In the genomic region with DNA sequence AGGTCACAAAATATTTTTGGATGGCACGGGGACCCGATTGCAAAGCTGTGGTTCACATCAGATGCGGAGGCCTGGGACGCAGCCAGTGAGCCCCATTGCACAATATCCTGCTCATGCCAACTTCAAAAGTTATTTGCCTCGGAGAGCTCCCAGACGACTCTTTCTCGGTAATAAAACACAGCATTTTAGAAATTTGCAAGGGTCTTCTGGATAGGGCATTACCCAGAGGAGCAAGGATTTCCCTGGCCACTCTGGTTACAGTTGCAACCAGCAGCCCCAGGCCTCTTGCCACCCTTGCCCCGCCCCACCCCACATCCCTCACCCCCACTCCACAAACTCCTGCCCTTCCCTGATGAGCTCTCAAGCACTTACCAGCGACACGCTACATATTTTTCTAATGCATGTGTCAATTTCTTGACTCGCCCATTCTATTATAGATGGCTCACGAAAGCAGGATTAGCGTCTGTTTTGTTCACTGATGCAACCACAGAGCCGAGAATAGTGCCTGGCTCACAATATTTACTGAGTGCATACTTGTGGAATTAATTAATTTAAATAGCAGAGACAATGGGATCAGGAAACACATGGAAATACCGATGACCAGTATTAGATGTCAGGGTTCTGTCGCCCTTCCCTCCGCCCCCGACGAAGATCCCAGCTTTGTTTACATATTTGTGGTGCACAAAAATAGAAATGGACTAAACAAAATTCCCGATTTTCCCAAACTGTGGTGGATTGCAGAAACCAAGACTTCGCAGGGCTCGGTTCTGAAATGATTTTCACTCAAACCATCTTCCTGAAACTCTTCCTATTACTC, we compare ENCODE assay signal across 8 cellular contexts.
DNase-seq lines count a peak whose midpoint lies in the region; ATAC-seq lines count a peak whose summit lies in the region.

No MANE protein-coding gene starts in this region.

- no peaks in the 10 kb centered on the region for H3K4me1 ChIP-seq in naive thymus-derived CD4-positive, alpha-beta T cell (ENCODE audit: control insufficient read depth in 2 of 2, insufficient read depth in 2 of 2, low read length in 2 of 2)

- H3K9me3 ChIP-seq in naive thymus-derived CD4-positive, alpha-beta T cell (ENCODE audit: control insufficient read depth in 2 of 3, low read length in 3 of 3): no peaks in the 10 kb centered on the region

- peak overlapping the region in 2 of 10 donors; percentile 16 to 29 for H3K4me3 Mint-ChIP-seq in naive thymus-derived CD4-positive, alpha-beta T cell
- no peak overlapping the region for H3K4me3 Mint-ChIP-seq in activated naive CD8-positive, alpha-beta T cell treated with anti-CD3 and anti-CD28 coated beads, Interleukin-2, amount 50 U/mL, for 24 hours

- intact Hi-C loops in naive thymus-derived CD4-positive, alpha-beta T cell (cut with micrococcal nuclease): no loop called here

- H3K36me3 ChIP-seq in naive thymus-derived CD4-positive, alpha-beta T cell (ENCODE audit: control insufficient read depth in 2 of 3, insufficient read depth in 3 of 3, low read length in 3 of 3): no peaks in the 10 kb centered on the region

- peaks cover 0 to 19% (median 9%) of the 10 kb centered on the region in 7 donors for H3K4me1 Mint-ChIP-seq in naive thymus-derived CD4-positive, alpha-beta T cell
- peaks cover 8% of the 10 kb centered on the region for H3K4me1 Mint-ChIP-seq in activated naive CD8-positive, alpha-beta T cell treated with anti-CD3 and anti-CD28 coated beads, Interleukin-2, amount 50 U/mL, for 24 hours

- CTCF ChIA-PET in naive thymus-derived CD4-positive, alpha-beta T cell (lab: Charles Lee): no interaction called here

- H3K27me3 Mint-ChIP-seq in naive thymus-derived CD4-positive, alpha-beta T cell: no peaks in the 10 kb centered on the region
- no peaks in the 10 kb centered on the region for H3K27me3 Mint-ChIP-seq in activated naive CD8-positive, alpha-beta T cell treated with anti-CD3 and anti-CD28 coated beads, Interleukin-2, amount 50 U/mL, for 24 hours

- H3K27ac Mint-ChIP-seq in naive thymus-derived CD4-positive, alpha-beta T cell: peak overlapping the region in 1 of 9 donors; percentile 7
- no peak overlapping the region for H3K27ac Mint-ChIP-seq in activated naive CD8-positive, alpha-beta T cell treated with anti-CD3 and anti-CD28 coated beads, Interleukin-2, amount 50 U/mL, for 24 hours

- no peak overlapping the region for H3K27ac ChIP-seq in naive thymus-derived CD4-positive, alpha-beta T cell (ENCODE audit: low read depth, low read length)

- H3K27me3 ChIP-seq in naive thymus-derived CD4-positive, alpha-beta T cell (ENCODE audit: control insufficient read depth in 2 of 2, insufficient read depth in 2 of 2, low read length in 2 of 2): no peaks in the 10 kb centered on the region

- POLR2A ChIA-PET in naive thymus-derived CD4-positive, alpha-beta T cell (lab: Charles Lee): interaction anchor here (0.7 kb wide), 1 partner anchor 10 kb away, joined by 3 read pairs; no protein-coding TSS in a partner anchor

- peaks cover 0 to 6% (median 0%) of the 10 kb centered on the region in 11 donors for H3K9me3 Mint-ChIP-seq in naive thymus-derived CD4-positive, alpha-beta T cell
- peaks cover 5% of the 10 kb centered on the region for H3K9me3 Mint-ChIP-seq in activated naive CD8-positive, alpha-beta T cell treated with anti-CD3 and anti-CD28 coated beads, Interleukin-2, amount 50 U/mL, for 24 hours

- ATAC-seq in naive thymus-derived CD4-positive, alpha-beta T cell: peak; percentile 32
- no peak for ATAC-seq in GM21390 (IDR thresholded peaks at IDR 0.05; ENCODE audit: unreplicated experiment)
- ATAC-seq in activated naive CD8-positive, alpha-beta T cell treated with anti-CD3 and anti-CD28 coated beads, Interleukin-2, amount 50 U/mL, for 24 hours: no peak

- DNase-seq in DMS53 (lab: John Stamatoyannopoulos, UW) (peak; percentile 93), NCI-H446 treated with DMSO at 0.1 percent for 48 hours (lab: John Stamatoyannopoulos, UW) (peak; percentile 29), dermis microvascular lymphatic vessel endothelial cell (ENCODE audit: low read depth in 2 of 2) (peak; percentile 76 to 83), islet precursor cell (no peak), T-helper 2 cell (no peak)
- DNase-seq in naive thymus-derived CD4-positive, alpha-beta T cell: no peak
- no peak for DNase-seq in activated naive CD8-positive, alpha-beta T cell treated with anti-CD3 and anti-CD28 coated beads, Interleukin-2, amount 50 U/mL, for 24 hours

- peaks cover 0 to 4% (median 3%) of the 10 kb centered on the region in 5 donors for H3K36me3 Mint-ChIP-seq in naive thymus-derived CD4-positive, alpha-beta T cell
- H3K36me3 Mint-ChIP-seq in activated naive CD8-positive, alpha-beta T cell treated with anti-CD3 and anti-CD28 coated beads, Interleukin-2, amount 50 U/mL, for 24 hours (ENCODE audit: low read depth): no peaks in the 10 kb centered on the region

- no peak overlapping the region for H3K4me3 ChIP-seq in naive thymus-derived CD4-positive, alpha-beta T cell (ENCODE audit: low read length)

Comparison
In these comparisons a context has a peak if more than half of its experiments do, and no peak if none do; other contexts are left out.
1. DNase-seq: peak in DMS53 (single experiment), NCI-H446 treated with DMSO at 0.1 percent for 48 hours (single experiment) and dermis microvascular lymphatic vessel endothelial cell (2 of 2); none in naive thymus-derived CD4-positive, alpha-beta T cell (0 of 9), islet precursor cell (single experiment), T-helper 2 cell (0 of 5) and activated naive CD8-positive, alpha-beta T cell treated with anti-CD3 and anti-CD28 coated beads, Interleukin-2, amount 50 U/mL, for 24 hours (single experiment).